Comparison of ENCODE assay signal across 24 cellular contexts in genomic region chr11:112899235-112899634, GRCh38.
"Had no signal": no experiment of that assay in that cellular context is flagged by ENCODE, and none has a peak within 500 bp of the region (broad histone marks: within the 10 kb centered on the region; RNA-seq: fewer than 3 reads in every experiment).

No MANE protein-coding gene starts in this region.

- H3K27me3 ChIP-seq: neural progenitor cell, ovary, right lobe of liver, sigmoid colon, stomach, tibial artery, transverse colon, upper lobe of right lung, uterus had no signal

- H3K4me1 ChIP-seq: parathyroid adenoma, right lobe of liver, upper lobe of right lung had no signal

- ATAC-seq: naive thymus-derived CD4-positive, alpha-beta T cell; natural killer cell; right cardiac atrium; right lobe of liver; stimulated activated effector memory CD8-positive, alpha-beta T cell treated with anti-CD3 and anti-CD28 coated beads, Interleukin-12 subunit alpha, Interleukin-12 subunit beta, amount 100 ng/mL, for 72 hours; stimulated activated naive B cell treated with anti-CD40 and anti-IgM and Interleukin-4, amounts not matched to agents 10 μg/mL and 1 μg/mL and 100 μg/mL, for 72 hours; upper lobe of right lung had no signal

- H3K27ac ChIP-seq: neural progenitor cell, ovary, parathyroid adenoma, right lobe of liver, sigmoid colon, stomach, tibial artery, transverse colon, upper lobe of right lung, uterus had no signal

- DNase-seq: naive thymus-derived CD4-positive, alpha-beta T cell; natural killer cell; occipital lobe; posterior cingulate gyrus; retina; right cardiac atrium; right lobe of liver; sigmoid colon; small intestine; stimulated activated CD4-positive, alpha-beta T cell treated with anti-CD3 and anti-CD28 coated beads, Interleukin-15, amount 100 ng/mL, for 24 hours; stimulated activated CD4-positive, alpha-beta T cell treated with anti-CD3 and anti-CD28 coated beads, Interleukin-2, amount 100 ng/mL, for 24 hours; stimulated activated CD4-positive, alpha-beta T cell treated with anti-CD3 and anti-CD28 coated beads, Interleukin-2, amount 100 ng/mL, for 48 hours; stimulated activated CD4-positive, alpha-beta T cell treated with anti-CD3 and anti-CD28 coated beads, Interleukin-4, amount 100 ng/mL, for 24 hours; stimulated activated naive B cell treated with anti-CD40 and anti-IgM and Interleukin-4, amounts not matched to agents 10 μg/mL and 1 μg/mL and 100 μg/mL, for 72 hours; stimulated activated naive CD4-positive, alpha-beta T cell treated with Interleukin-2 at 50 U/mL for 16 hours; stomach; tibial artery; transverse colon; upper lobe of right lung; uterus had no signal

- H3K9me3 ChIP-seq: ovary, right lobe of liver, sigmoid colon, stomach, tibial artery, transverse colon, upper lobe of right lung, uterus had no signal

- H3K4me3 ChIP-seq: neural progenitor cell, ovary, right lobe of liver, sigmoid colon, stomach, tibial artery, transverse colon, upper lobe of right lung, uterus had no signal

- H3K36me3 ChIP-seq: neural progenitor cell, ovary, right lobe of liver, sigmoid colon, stomach, tibial artery, transverse colon, upper lobe of right lung, uterus had no signal
